Comparison of ENCODE assay signal across 1 cellular context in the genomic region with DNA sequence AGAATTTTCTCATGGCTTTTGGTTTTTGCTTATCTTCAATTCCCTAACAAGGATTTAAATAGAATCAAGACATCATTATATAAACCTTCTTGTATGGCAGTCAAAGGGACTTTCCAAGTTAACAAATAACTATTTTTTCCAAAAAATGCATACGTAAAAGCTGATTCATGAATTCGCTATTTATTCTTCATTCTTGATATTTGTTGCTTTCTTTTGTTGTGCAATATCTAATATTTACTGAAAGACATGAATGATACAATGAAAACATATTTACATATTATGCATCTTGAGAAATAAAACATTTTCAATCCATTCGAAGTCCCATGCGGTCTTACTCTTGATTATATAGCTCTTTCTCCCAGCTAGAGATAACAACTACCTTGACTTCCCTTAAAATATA.
A peak's percentile ranks its signal among the peaks of the same experiment; 100 is the strongest.
TF ChIP-seq lines count a peak whose summit lies in the region.

No MANE protein-coding gene starts in this region.

TF ChIP-seq in IMR-90, 13 proteins besides CTCF, POLR2A, EP300 and RAD21:
- TF ChIP-seq USF2 (IDR thresholded peaks at IDR 0.05; ENCODE audit: low read depth, low read length) (no peak), CEBPB (IDR thresholded peaks at IDR 0.05; ENCODE audit: low read depth, low read length) (peak; percentile 31; the same call in 1 of the 2 replicates), MAFK (IDR thresholded peaks at IDR 0.05; ENCODE audit: low read depth, low read length) (no peak), MXI1 (IDR thresholded peaks at IDR 0.05; ENCODE audit: borderline replicate concordance, low read depth, low read length) (no peak), RFX5 (IDR thresholded peaks at IDR 0.05; ENCODE audit: low read depth, low read length) (no peak)
